ENCODE assay signal across 9 cellular contexts in genomic region chr1:45954401-45954847, GRCh38.
A peak's percentile ranks its signal among the peaks of the same experiment; 100 is the strongest.
DNase-seq lines count a peak whose midpoint lies in the region; ATAC-seq and TF ChIP-seq lines count a peak whose summit lies in the region.
"Had no signal": no experiment of that assay in that cellular context is flagged by ENCODE, and none has a peak within 500 bp of the region (broad histone marks: within the 10 kb centered on the region; RNA-seq: fewer than 3 reads in every experiment).

No MANE protein-coding gene starts in this region.

- ATAC-seq in gastrocnemius medialis (peak; percentile 85), T-helper 17 cell (no peak)
- no peak for ATAC-seq in activated CD8-positive, alpha-beta T cell treated with anti-CD3 and anti-CD28 coated beads, Interleukin-2, amount 10 ng/mL, durations not matched to agents 7 days and 5 days

- DNase-seq in adrenal gland (peak; percentile 29 to 73 (median 60)), hepatic stellate cell (ENCODE audit: low spot score) (peak; percentile 27), gastrocnemius medialis (peak; percentile 53 to 54), T-helper 17 cell (no peak), NCI-H1417 (lab: John Stamatoyannopoulos, UW) (no peak)
- DNase-seq in activated CD8-positive, alpha-beta T cell treated with anti-CD3 and anti-CD28 coated beads, Interleukin-2, amount 10 ng/mL, durations not matched to agents 7 days and 5 days: no peak
- no peak for DNase-seq in activated CD4-positive, alpha-beta T cell treated with anti-CD3 and anti-CD28 coated beads for 4 hours
- DNase-seq: MM.1S had no signal

- no peak overlapping the region for H3K27ac ChIP-seq in HEK293 (ENCODE audit: extremely low read depth, low read depth, low read length)
- H3K27ac ChIP-seq in adrenal gland: peak overlapping the region; percentile 59 to 89 (median 85)
- H3K27ac ChIP-seq in gastrocnemius medialis: peak overlapping the region; percentile 86 to 94 (median 92)

- no peak overlapping the region for H3K4me3 Mint-ChIP-seq in activated CD8-positive, alpha-beta T cell treated with anti-CD3 and anti-CD28 coated beads, Interleukin-2, amount 10 ng/mL, durations not matched to agents 7 days and 5 days
- H3K4me3 Mint-ChIP-seq in T-helper 17 cell: no peak overlapping the region

- no peak overlapping the region for H3K27ac Mint-ChIP-seq in activated CD8-positive, alpha-beta T cell treated with anti-CD3 and anti-CD28 coated beads, Interleukin-2, amount 10 ng/mL, durations not matched to agents 7 days and 5 days
- H3K27ac Mint-ChIP-seq in T-helper 17 cell: no peak overlapping the region

- TF ChIP-seq CTCF in HEK293 (tag by site-specific recombination; IDR thresholded peaks at IDR 0.05) (no peak), adrenal gland (IDR thresholded peaks at IDR 0.05) (no peak), gastrocnemius medialis (IDR thresholded peaks at IDR 0.05 in 4 of 5, conservative IDR thresholded peaks at IDR 0.05 in 1 of 5) (no peak)

- TF ChIP-seq POLR2A in adrenal gland (IDR thresholded peaks at IDR 0.05) (no peak), gastrocnemius medialis (IDR thresholded peaks at IDR 0.05) (no peak)

- intact Hi-C loops in adrenal gland (cut with DNase I) (no loop called here), gastrocnemius medialis (cut with DNase I; ENCODE audit: low total_unique reads) (no loop called here)

- no peaks in the 10 kb centered on the region for H3K27me3 Mint-ChIP-seq in activated CD8-positive, alpha-beta T cell treated with anti-CD3 and anti-CD28 coated beads, Interleukin-2, amount 10 ng/mL, durations not matched to agents 7 days and 5 days (ENCODE audit: low read depth)
- H3K27me3 Mint-ChIP-seq in T-helper 17 cell: no peaks in the 10 kb centered on the region

- POLR2A ChIA-PET in HEK293 (lab: Yijun Ruan, JAX): no interaction called here
- POLR2A ChIA-PET in activated CD8-positive, alpha-beta T cell treated with anti-CD3 and anti-CD28 coated beads, Interleukin-2, amount 10 ng/mL, durations not matched to agents 7 days and 5 days (lab: Charles Lee): no interaction called here

- H3K4me1 ChIP-seq in HEK293 (ENCODE audit: control insufficient read depth, insufficient read depth, low read length) (peaks cover 7% of the 10 kb centered on the region; the same call in 1 of the 2 replicates), adrenal gland (replicated peaks in 1 of 2) (peaks cover 19 to 30% of the 10 kb centered on the region in 2 donors), gastrocnemius medialis (peaks cover 68 to 79% of the 10 kb centered on the region in 2 donors)

- no peak overlapping the region for H3K4me3 ChIP-seq in HEK293 (ENCODE audit: low read depth, low read length)
- no peak overlapping the region for H3K4me3 ChIP-seq in adrenal gland
- H3K4me3 ChIP-seq in gastrocnemius medialis: peak overlapping the region; percentile 28 to 40 (median 30)

- no peaks in the 10 kb centered on the region for H3K36me3 Mint-ChIP-seq in activated CD8-positive, alpha-beta T cell treated with anti-CD3 and anti-CD28 coated beads, Interleukin-2, amount 10 ng/mL, durations not matched to agents 7 days and 5 days (ENCODE audit: low read depth)
- no peaks in the 10 kb centered on the region for H3K36me3 Mint-ChIP-seq in T-helper 17 cell (ENCODE audit: low read depth)

- H3K9me3 ChIP-seq in HEK293 (ENCODE audit: control insufficient read depth, insufficient read depth, low read depth, low read length) (no peaks in the 10 kb centered on the region), adrenal gland (replicated peaks in 1 of 3) (no peaks in the 10 kb centered on the region), gastrocnemius medialis (no peaks in the 10 kb centered on the region), T-helper 17 cell (ENCODE audit: control insufficient read depth, low read length, poor library complexity, severe bottlenecking) (no peaks in the 10 kb centered on the region)

- WGBS in adrenal gland, 4 donors: 32 to 42% (median 38%) methylated on average over 5 of the region's 5 CpGs

- in situ Hi-C loops in gastrocnemius medialis (cut with MboI; ENCODE audit: low sequenced_read_pairs in 4 of 4): no loop called here

- H3K4me1 Mint-ChIP-seq in activated CD8-positive, alpha-beta T cell treated with anti-CD3 and anti-CD28 coated beads, Interleukin-2, amount 10 ng/mL, durations not matched to agents 7 days and 5 days (ENCODE audit: low read depth): no peaks in the 10 kb centered on the region
- peaks cover 4% of the 10 kb centered on the region for H3K4me1 Mint-ChIP-seq in T-helper 17 cell

- CTCF ChIA-PET in HEK293 (lab: Yijun Ruan, JAX): no interaction called here
- CTCF ChIA-PET in activated CD8-positive, alpha-beta T cell treated with anti-CD3 and anti-CD28 coated beads, Interleukin-2, amount 10 ng/mL, durations not matched to agents 7 days and 5 days (lab: Charles Lee): no interaction called here

- no peaks in the 10 kb centered on the region for H3K9me3 Mint-ChIP-seq in activated CD8-positive, alpha-beta T cell treated with anti-CD3 and anti-CD28 coated beads, Interleukin-2, amount 10 ng/mL, durations not matched to agents 7 days and 5 days (ENCODE audit: insufficient read depth)

- no peaks in the 10 kb centered on the region for H3K36me3 ChIP-seq in HEK293 (ENCODE audit: control insufficient read depth in 2 of 2, insufficient read depth in 1 of 2, low read length in 2 of 2)
- H3K36me3 ChIP-seq in adrenal gland (replicated peaks in 1 of 2): no peaks in the 10 kb centered on the region
- peaks cover 0 to 6% of the 10 kb centered on the region in 2 donors for H3K36me3 ChIP-seq in gastrocnemius medialis

- H3K27me3 ChIP-seq in adrenal gland: no peaks in the 10 kb centered on the region
- no peaks in the 10 kb centered on the region for H3K27me3 ChIP-seq in gastrocnemius medialis

TF ChIP-seq in HEK293, 187 proteins besides CTCF, POLR2A, EP300 and RAD21:
- TF ChIP-seq ZNF558 (tag by site-specific recombination; IDR thresholded peaks at IDR 0.05) (peak; percentile 74), GLIS2 (tag by site-specific recombination; IDR thresholded peaks at IDR 0.05) (no peak)
TF ChIP-seq in HEK293: peak in this region for 1.

Comparison
In these comparisons a context has a peak if more than half of its experiments do, and no peak if none do; other contexts are left out.
1. H3K4me3 ChIP-seq: peak in gastrocnemius medialis (4 of 4); none in HEK293 (single experiment) and adrenal gland (0 of 4).
2. DNase-seq: peak in adrenal gland (7 of 7), hepatic stellate cell (single experiment) and gastrocnemius medialis (2 of 2); none in activated CD8-positive, alpha-beta T cell treated with anti-CD3 and anti-CD28 coated beads, Interleukin-2, amount 10 ng/mL, durations not matched to agents 7 days and 5 days (single experiment), activated CD4-positive, alpha-beta T cell treated with anti-CD3 and anti-CD28 coated beads for 4 hours (0 of 2), T-helper 17 cell (0 of 3) and NCI-H1417 (0 of 3).
3. ATAC-seq: peak in gastrocnemius medialis (2 of 2); none in activated CD8-positive, alpha-beta T cell treated with anti-CD3 and anti-CD28 coated beads, Interleukin-2, amount 10 ng/mL, durations not matched to agents 7 days and 5 days (single experiment) and T-helper 17 cell (single experiment).